In the genomic region with DNA sequence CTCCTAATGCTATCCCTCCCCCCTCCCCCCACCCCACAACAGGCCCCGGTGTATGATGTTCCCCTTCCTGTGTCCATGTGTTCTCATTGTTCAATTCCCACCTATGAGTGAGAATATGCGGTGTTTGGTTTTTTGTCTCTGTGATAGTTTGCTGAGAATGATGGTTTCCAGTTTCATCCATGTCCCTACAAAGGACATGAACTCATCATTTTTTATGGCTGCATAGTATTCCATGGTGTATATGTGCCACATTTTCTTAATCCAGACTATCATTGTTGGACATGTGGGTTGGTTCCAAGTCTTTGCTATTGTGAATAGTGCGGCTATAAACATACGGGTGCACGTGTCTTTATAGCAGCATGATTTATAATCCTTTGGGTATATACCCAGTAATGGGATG, we compare ENCODE assay signal across 1 cellular context. TPM values are rescaled to one million over a fixed set of nuclear protein-coding genes. Genes with fewer than 3 reads are reported as not detected.
"Had no signal": no experiment of that assay in that cellular context is flagged by ENCODE, and none has a peak within 500 bp of the region (broad histone marks: within the 10 kb centered on the region; RNA-seq: fewer than 3 reads in every experiment).

No MANE protein-coding gene starts in this region.

RNA-seq across cellular contexts. Expression of gene PHKA1, which starts 44.6 kb away (rescaled TPM):
- total RNA-seq: activated B cell treated with CpG ODN at 0.5 μM for 24 hours had no signal
